9 cellular contexts compared by ENCODE assay signal in genomic region chr16:2467301-2468141, GRCh38. TPM values are rescaled to one million over a fixed set of nuclear protein-coding genes. Genes with fewer than 3 reads are reported as not detected.
DNase-seq lines count a peak whose midpoint lies in the region; ATAC-seq and TF ChIP-seq lines count a peak whose summit lies in the region.
"Had no signal": no experiment of that assay in that cellular context is flagged by ENCODE, and none has a peak within 500 bp of the region (broad histone marks: within the 10 kb centered on the region; RNA-seq: fewer than 3 reads in every experiment).

No MANE protein-coding gene starts in this region.

- peaks cover 20% of the 10 kb centered on the region for H3K27me3 Mint-ChIP-seq in activated T-cell treated with anti-CD3 and anti-CD28 coated beads, Interleukin-2, amount 50 U/mL, for 72 hours (ENCODE audit: low read depth)
- H3K27me3 Mint-ChIP-seq in glutamatergic neuron (ENCODE audit: unreplicated experiment) (peaks cover 9% of the 10 kb centered on the region), osteocyte (ENCODE audit: unreplicated experiment) (no peaks in the 10 kb centered on the region)

- peak overlapping the region in 1 of 2 donors; percentile 12 for H3K4me3 Mint-ChIP-seq in activated T-cell treated with anti-CD3 and anti-CD28 coated beads, Interleukin-2, amount 50 U/mL, for 72 hours
- peak overlapping the region; percentile 34 for H3K4me3 Mint-ChIP-seq in glutamatergic neuron (ENCODE audit: unreplicated experiment)
- peak overlapping the region; percentile 22 for H3K4me3 Mint-ChIP-seq in osteocyte (ENCODE audit: unreplicated experiment)

- peak; percentile 27 to 38 for ATAC-seq in activated T-cell treated with anti-CD3 and anti-CD28 coated beads, Interleukin-2, amount 50 U/mL, for 72 hours (replicated peaks in 1 of 2)
- ATAC-seq in GM21390 (IDR thresholded peaks at IDR 0.05; ENCODE audit: unreplicated experiment): no peak

- H3K4me1 Mint-ChIP-seq in activated T-cell treated with anti-CD3 and anti-CD28 coated beads, Interleukin-2, amount 50 U/mL, for 72 hours (ENCODE audit: low read depth): peaks cover 4% of the 10 kb centered on the region
- H3K4me1 Mint-ChIP-seq in glutamatergic neuron (ENCODE audit: low read depth, unreplicated experiment) (peaks cover 10% of the 10 kb centered on the region), osteocyte (ENCODE audit: unreplicated experiment) (peaks cover 28% of the 10 kb centered on the region)

- H3K36me3 Mint-ChIP-seq in activated T-cell treated with anti-CD3 and anti-CD28 coated beads, Interleukin-2, amount 50 U/mL, for 72 hours (ENCODE audit: insufficient read depth in 2 of 2): no peaks in the 10 kb centered on the region
- no peaks in the 10 kb centered on the region for H3K36me3 Mint-ChIP-seq in glutamatergic neuron (ENCODE audit: unreplicated experiment)
- H3K36me3 Mint-ChIP-seq in osteocyte (ENCODE audit: unreplicated experiment): no peaks in the 10 kb centered on the region

- H3K9me3 Mint-ChIP-seq in activated T-cell treated with anti-CD3 and anti-CD28 coated beads, Interleukin-2, amount 50 U/mL, for 72 hours: no peaks in the 10 kb centered on the region
- H3K9me3 Mint-ChIP-seq in glutamatergic neuron (ENCODE audit: unreplicated experiment) (no peaks in the 10 kb centered on the region), osteocyte (ENCODE audit: unreplicated experiment) (no peaks in the 10 kb centered on the region)

- no peak overlapping the region for H3K27ac Mint-ChIP-seq in activated T-cell treated with anti-CD3 and anti-CD28 coated beads, Interleukin-2, amount 50 U/mL, for 72 hours
- no peak overlapping the region for H3K27ac Mint-ChIP-seq in glutamatergic neuron (ENCODE audit: unreplicated experiment)
- no peak overlapping the region for H3K27ac Mint-ChIP-seq in osteocyte (ENCODE audit: unreplicated experiment)

- DNase-seq in A172 (ENCODE audit: low spot score) (peak; percentile 70), NCI-H187 treated with DMSO at 0.1 percent for 48 hours (lab: John Stamatoyannopoulos, UW) (peak; percentile 50), glutamatergic neuron (peak; percentile 58), osteocyte (ENCODE audit: extremely low spot score, unreplicated experiment) (no peak), inferior parietal cortex (ENCODE audit: extremely low spot score) (no peak)
- no peak for DNase-seq in activated T-cell treated with anti-CD3 and anti-CD28 coated beads, Interleukin-2, amount 50 U/mL, for 72 hours

- TF ChIP-seq CTCF in GM12872 (IDR thresholded peaks at IDR 0.05; ENCODE audit: insufficient read depth, low read depth, low read length) (peak; percentile 26; the same call in 1 of the 3 replicates), glutamatergic neuron (IDR thresholded peaks at IDR 0.05; ENCODE audit: partially characterized antibody, unreplicated experiment) (no peak), osteocyte (IDR thresholded peaks at IDR 0.05) (peak; percentile 29)

RNA-seq across cellular contexts. Expression of gene NTN3, which starts 3.6 kb away (rescaled TPM):
- 0.12 TPM in 1 of 2 replicates, not detected in the other for total RNA-seq in A172 (2014; rRNA removed; shearing (Covaris generic))
- total RNA-seq in activated T-cell treated with anti-CD3 and anti-CD28 coated beads, Interleukin-2, amount 50 U/mL, for 72 hours: not detected
- total RNA-seq in glutamatergic neuron (ENCODE audit: unreplicated experiment) (5.4 TPM), osteocyte (1.4 and 1.8 TPM in 2 replicates)
- total RNA-seq: pulmonary artery endothelial cell had no signal

RNA-seq across cellular contexts. Expression of gene TBC1D24, which starts 7.4 kb away (rescaled TPM):
- total RNA-seq in A172 (2014; rRNA removed; shearing (Covaris generic)): 8.6 and 18.0 TPM in 2 replicates
- 10 to 100 TPM; 13.6 to 20.4 TPM for total RNA-seq in activated T-cell treated with anti-CD3 and anti-CD28 coated beads, Interleukin-2, amount 50 U/mL, for 72 hours
- total RNA-seq in glutamatergic neuron (ENCODE audit: unreplicated experiment) (58.4 TPM), osteocyte (15.4 and 17.4 TPM in 2 replicates)

RNA-seq across cellular contexts. Expression of gene TEDC2, which starts 7.6 kb away (rescaled TPM):
- total RNA-seq in A172 (2014; rRNA removed; shearing (Covaris generic)): 33.2 and 48.6 TPM in 2 replicates
- total RNA-seq in activated T-cell treated with anti-CD3 and anti-CD28 coated beads, Interleukin-2, amount 50 U/mL, for 72 hours: 10 to 100 TPM; 23.0 to 32.7 TPM
- total RNA-seq in glutamatergic neuron (ENCODE audit: unreplicated experiment) (21.1 TPM), osteocyte (4.4 and 6.7 TPM in 2 replicates)

RNA-seq across cellular contexts. Expression of gene CCNF, which starts 38.3 kb away (rescaled TPM):
- total RNA-seq in A172 (2014; rRNA removed; shearing (Covaris generic)): 52.0 and 54.5 TPM in 2 replicates
- 10 to 100 TPM; 49.2 to 68.6 TPM for total RNA-seq in activated T-cell treated with anti-CD3 and anti-CD28 coated beads, Interleukin-2, amount 50 U/mL, for 72 hours
- total RNA-seq in glutamatergic neuron (ENCODE audit: unreplicated experiment): 26.4 TPM
- 8.0 and 10.0 TPM in 2 replicates for total RNA-seq in osteocyte

RNA-seq across cellular contexts. Expression of gene ATP6V0C, which starts 46.2 kb away (rescaled TPM):
- 24.7 and 51.1 TPM in 2 replicates for total RNA-seq in A172 (2014; rRNA removed; shearing (Covaris generic))
- 10 to 100 TPM; 94.2 to 94.8 TPM for total RNA-seq in activated T-cell treated with anti-CD3 and anti-CD28 coated beads, Interleukin-2, amount 50 U/mL, for 72 hours
- total RNA-seq in glutamatergic neuron (ENCODE audit: unreplicated experiment) (274 TPM), osteocyte (208 and 211 TPM in 2 replicates)

Comparison
In these comparisons a context has a peak if more than half of its experiments do, and no peak if none do; other contexts are left out.
1. DNase-seq: peak in A172 (single experiment), NCI-H187 treated with DMSO at 0.1 percent for 48 hours (single experiment) and glutamatergic neuron (single experiment); none in activated T-cell treated with anti-CD3 and anti-CD28 coated beads, Interleukin-2, amount 50 U/mL, for 72 hours (0 of 2), osteocyte (single experiment) and inferior parietal cortex (single experiment).